Comparison of ENCODE assay signal across 12 cellular contexts in the genomic region with DNA sequence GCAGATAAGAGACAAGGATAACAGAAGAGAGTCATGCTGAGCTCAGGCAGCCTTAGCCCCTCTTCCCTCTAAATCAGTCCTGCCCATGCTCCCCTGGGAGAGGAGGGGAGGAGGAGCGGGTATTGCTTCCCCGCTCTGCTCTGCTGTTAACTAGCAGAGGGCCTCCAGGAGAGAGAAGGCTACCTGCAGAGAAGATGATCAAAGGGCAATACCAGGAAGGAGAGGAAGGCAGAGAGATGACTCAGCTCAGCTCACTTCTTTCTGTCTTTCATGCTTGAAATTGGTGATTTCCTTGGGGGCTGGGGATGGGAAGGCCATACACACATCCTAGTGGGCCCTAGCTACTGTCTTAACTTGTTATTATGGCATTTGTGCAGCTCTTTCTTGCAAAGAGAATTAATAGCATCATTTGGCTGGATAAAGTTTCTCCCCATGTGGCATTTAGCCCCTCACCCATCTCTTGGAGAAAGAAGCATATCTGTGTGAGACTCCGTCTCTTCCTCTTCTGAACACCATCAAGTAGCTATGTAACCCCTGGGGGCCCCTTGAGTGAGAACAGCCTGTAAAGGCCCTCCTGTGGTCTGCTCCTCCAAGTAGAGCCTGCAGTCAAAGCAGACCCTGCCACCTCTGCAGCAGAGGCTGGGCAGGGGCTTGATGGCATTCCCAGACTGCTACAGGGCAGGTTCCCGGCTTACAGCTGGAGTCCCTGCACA. TPM values are rescaled to one million over a fixed set of nuclear protein-coding genes. Genes with fewer than 3 reads are reported as not detected.
DNase-seq lines count a peak whose midpoint lies in the region; ATAC-seq and TF ChIP-seq lines count a peak whose summit lies in the region.
"Had no signal": no experiment of that assay in that cellular context is flagged by ENCODE, and none has a peak within 500 bp of the region (broad histone marks: within the 10 kb centered on the region; RNA-seq: fewer than 3 reads in every experiment).

No MANE protein-coding gene starts in this region.

- no TSS peak for BruUV-seq in Panc1 (replicated peaks; lab: Mats Ljungman, UMichigan)

- in situ Hi-C loops in Panc1 (cut with HindIII; ENCODE audit: low pct_unique_long_range_greater_than_20kb, low sequenced_read_pairs), result no loop called here

- H3K27me3 ChIP-seq in DND-41 (ENCODE audit: insufficient read depth, low read length, poor library complexity), result peaks cover 9% of the 10 kb centered on the region
- peaks cover 3% of the 10 kb centered on the region; the same call in 1 of the 2 replicates for H3K27me3 ChIP-seq in Panc1 (ENCODE audit: control insufficient read depth, insufficient read depth, low read length)
- H3K27me3 ChIP-seq in iPS-20b (ENCODE audit: insufficient read depth, low read length), result peaks cover 10% of the 10 kb centered on the region
- no peaks in the 10 kb centered on the region for H3K27me3 ChIP-seq in body of pancreas
- H3K27me3 ChIP-seq: pancreas had no signal

- no peaks in the 10 kb centered on the region for H3K79me2 ChIP-seq in DND-41 (ENCODE audit: insufficient read depth, low read length)

- no peak overlapping the region for H3K4me3 ChIP-seq in DND-41 (ENCODE audit: low read depth in 1 of 2, low read length in 2 of 2)
- H3K4me3 ChIP-seq in Panc1 (ENCODE audit: low read depth in 2 of 2, low read length in 2 of 2), result no peak overlapping the region
- H3K4me3 ChIP-seq in iPS-20b (ENCODE audit: low read length), result no peak overlapping the region
- no peak overlapping the region for H3K4me3 ChIP-seq in body of pancreas
- H3K4me3 ChIP-seq: pancreas had no signal

- H3K9ac ChIP-seq in DND-41 (ENCODE audit: low read depth, low read length), result no peak overlapping the region
- H3K9ac ChIP-seq in iPS-20b (ENCODE audit: low read depth, low read length), result 0 out of 2 replicates have a peak overlapping the region, but pooled peaks have one; percentile 7

- CTCF ChIA-PET in Panc1 (lab: Charles Lee), result no interaction called here

- H3K36me3 ChIP-seq in DND-41 (ENCODE audit: insufficient read depth, low read length), result no peaks in the 10 kb centered on the region
- H3K36me3 ChIP-seq in Panc1 (ENCODE audit: control insufficient read depth, insufficient read depth, low read length), result no peaks in the 10 kb centered on the region
- no peaks in the 10 kb centered on the region for H3K36me3 ChIP-seq in iPS-20b (ENCODE audit: insufficient read depth, low read depth, low read length)
- no peaks in the 10 kb centered on the region for H3K36me3 ChIP-seq in body of pancreas (replicated peaks in 1 of 2; ENCODE audit: insufficient read depth in 1 of 2, low read depth in 2 of 2)
- H3K36me3 ChIP-seq: pancreas had no signal

- H4K20me1 ChIP-seq in DND-41 (ENCODE audit: insufficient read depth, low read length), result no peaks in the 10 kb centered on the region

- no peak overlapping the region for H3K4me2 ChIP-seq in DND-41 (ENCODE audit: insufficient read depth, low read length)

- H3K9me3 ChIP-seq in DND-41 (ENCODE audit: insufficient read depth, low read length, severe bottlenecking) (no peaks in the 10 kb centered on the region), Panc1 (ENCODE audit: control insufficient read depth, insufficient read depth, low read depth, low read length) (no peaks in the 10 kb centered on the region), iPS-20b (ENCODE audit: insufficient read depth, low read depth, low read length) (no peaks in the 10 kb centered on the region), body of pancreas (no peaks in the 10 kb centered on the region)
- H3K9me3 ChIP-seq: pancreas had no signal

- H3K4me1 ChIP-seq in DND-41 (ENCODE audit: insufficient read depth, low read length) (no peaks in the 10 kb centered on the region), Panc1 (ENCODE audit: control insufficient read depth, insufficient read depth, low read length) (peaks cover 66% of the 10 kb centered on the region), iPS-20b (ENCODE audit: insufficient read depth, low read length) (peaks cover 50% of the 10 kb centered on the region), body of pancreas (peaks cover 26% of the 10 kb centered on the region)

- no peak for TF ChIP-seq CTCF in DND-41 (IDR thresholded peaks at IDR 0.05; ENCODE audit: borderline replicate concordance, extremely low read depth, low read length, poor library complexity, severe bottlenecking)
- no peak for TF ChIP-seq CTCF in Panc1 (IDR thresholded peaks at IDR 0.05)
- TF ChIP-seq CTCF in body of pancreas (IDR thresholded peaks at IDR 0.05), result no peak

- WGBS in body of pancreas, 2 donors, result 89 to 93% methylated on average over 4 of the region's 4 CpGs

- no peak for TF ChIP-seq POLR2A in body of pancreas (IDR thresholded peaks at IDR 0.05)

- peak; percentile 34 for DNase-seq in DND-41
- peak; percentile 69 for DNase-seq in HT1080 (ENCODE audit: low read depth)
- no peak for DNase-seq in Panc1 (ENCODE audit: low read depth, low spot score)
- no peak for DNase-seq in body of pancreas
- DNase-seq in left lobe of liver (ENCODE audit: low spot score), result no peak
- no peak for DNase-seq in T-helper 2 cell
- no peak for DNase-seq in pons (ENCODE audit: low spot score)
- DNase-seq: activated CD4-positive, alpha-beta T cell treated with anti-CD3 and anti-CD28 coated beads, Interleukin-2, amount 50 U/mL, for 4 hours; left colon; NCI-H187 treated with DMSO at 0.1 percent for 48 hours; pancreas had no signal

- ATAC-seq in DND-41 (ENCODE audit: insufficient read depth, low read depth) (peak; percentile 86), Panc1 (no peak), body of pancreas (no peak), left lobe of liver (no peak)
- ATAC-seq: left colon, pancreas had no signal

- intact Hi-C loops in Panc1 (cut with micrococcal nuclease; ENCODE audit: unreplicated experiment) (no loop called here), body of pancreas (cut with DNase I) (no loop called here)

- POLR2A ChIA-PET in Panc1 (lab: Charles Lee), result no interaction called here

- H2AFZ ChIP-seq in DND-41 (ENCODE audit: low read depth, low read length), result no peak overlapping the region

- H3K27ac ChIP-seq in DND-41 (ENCODE audit: low read length) (no peak overlapping the region), Panc1 (ENCODE audit: low read length) (peak overlapping the region; percentile 92; the same call in 1 of the 2 replicates), iPS-20b (ENCODE audit: low read length) (no peak overlapping the region), body of pancreas (no peak overlapping the region)
- H3K27ac ChIP-seq: pancreas had no signal

RNA-seq across cellular contexts. Expression of gene AMOTL1, which starts 33.4 kb away (rescaled TPM):
- total RNA-seq in HT1080 (2014; rRNA removed; shearing (Covaris generic)), result 28.6 and 30.7 TPM in 2 replicates
- 19.5 and 23.6 TPM in 2 replicates for polyA plus RNA-seq in HT1080 (2015; cell fraction: cytosol; rRNA removed)
- polyA plus RNA-seq in HT1080 (2015; cell fraction: nucleus; rRNA removed), result 47.1 and 48.9 TPM in 2 replicates
- total RNA-seq in Panc1 (2021; ENCODE audit: unreplicated experiment) (16.0 TPM), body of pancreas (10 to 100 TPM; 20.4 to 21.5 TPM), left lobe of liver (22.9 TPM)
- polyA plus RNA-seq in Panc1 (2012; ENCODE audit: insufficient read length), result 9.2 TPM

Comparison
In these comparisons a context has a peak if more than half of its experiments do, and no peak if none do; other contexts are left out.
1. DNase-seq: peak in DND-41 (single experiment) and HT1080 (single experiment); none in Panc1 (single experiment), body of pancreas (0 of 4), left lobe of liver (single experiment), T-helper 2 cell (0 of 5) and pons (single experiment).